In genomic region chr7:80420876-80421275, GRCh38 we compare ENCODE assay signal across 2 cellular contexts.
TF ChIP-seq lines count a peak whose summit lies in the region.

No MANE protein-coding gene starts in this region.

TF ChIP-seq in HCT116, 20 proteins besides CTCF, POLR2A, EP300 and RAD21:
- TF ChIP-seq SRF (IDR thresholded peaks at IDR 0.05; ENCODE audit: low read depth) (no peak), EZH2 (IDR thresholded peaks at IDR 0.05) (no peak), FOSL1 (IDR thresholded peaks at IDR 0.05; ENCODE audit: low read depth) (0 out of 2 replicates have a peak, but pooled peaks have one; percentile 26), REST (IDR thresholded peaks at IDR 0.05; ENCODE audit: low read depth) (no peak), EGR1 (IDR thresholded peaks at IDR 0.05; ENCODE audit: low read depth) (no peak), JUND (IDR thresholded peaks at IDR 0.05) (peak; percentile 26; the same call in 1 of the 2 replicates), ELF1 (IDR thresholded peaks at IDR 0.05; ENCODE audit: borderline replicate concordance, low read depth) (no peak), ZBTB33 (IDR thresholded peaks at IDR 0.05; ENCODE audit: extremely low read depth, insufficient replicate concordance, low read length) (no peak), SIN3A (IDR thresholded peaks at IDR 0.05; ENCODE audit: low read depth) (no peak), YY1 (IDR thresholded peaks at IDR 0.05; ENCODE audit: extremely low read depth, insufficient replicate concordance, low read depth, low read length) (no peak), TCF7L2 (IDR thresholded peaks at IDR 0.05; ENCODE audit: borderline replicate concordance, extremely low read depth, insufficient read depth, insufficient read length) (no peak), SP1 (IDR thresholded peaks at IDR 0.05; ENCODE audit: low read depth) (no peak), CEBPB (IDR thresholded peaks at IDR 0.05; ENCODE audit: low read depth) (no peak)
- TF ChIP-seq, protein P1, sequence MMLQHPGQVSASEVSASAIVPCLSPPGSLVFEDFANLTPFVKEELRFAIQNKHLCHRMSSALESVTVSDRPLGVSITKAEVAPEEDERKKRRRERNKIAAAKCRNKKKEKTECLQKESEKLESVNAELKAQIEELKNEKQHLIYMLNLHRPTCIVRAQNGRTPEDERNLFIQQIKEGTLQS (IDR thresholded peaks at IDR 0.05): no peak

TF ChIP-seq in endothelial cell of umbilical vein, 7 proteins besides CTCF, POLR2A, EP300 and RAD21:
- TF ChIP-seq EZH2 (IDR thresholded peaks at IDR 0.05; ENCODE audit: borderline replicate concordance, low read depth, low read length, severe bottlenecking) (no peak), POLR2AphosphoS5 (IDR thresholded peaks at IDR 0.05; ENCODE audit: insufficient read depth, low read depth, low read length) (no peak), GATA2 (IDR thresholded peaks at IDR 0.05; ENCODE audit: insufficient read depth, insufficient read length, low read depth, low read length) (no peak), JUN (IDR thresholded peaks at IDR 0.05; ENCODE audit: borderline replicate concordance, insufficient read depth, insufficient read length, low read depth) (peak; percentile 58), MYC (IDR thresholded peaks at IDR 0.05; ENCODE audit: low read depth, low read length) (no peak), MAX (IDR thresholded peaks at IDR 0.05; ENCODE audit: insufficient read depth, insufficient read length) (no peak), FOS (IDR thresholded peaks at IDR 0.05; ENCODE audit: borderline replicate concordance, insufficient read depth, low read length) (peak; percentile 36)
